16 cellular contexts compared by ENCODE assay signal in genomic region chr10:83959330-83959729, GRCh38.
"Had no signal": no experiment of that assay in that cellular context is flagged by ENCODE, and none has a peak within 500 bp of the region (broad histone marks: within the 10 kb centered on the region; RNA-seq: fewer than 3 reads in every experiment).

No MANE protein-coding gene starts in this region.

- DNase-seq: activated B cell treated with CpG ODN at 0.5 μM for 24 hours; activated CD4-positive, alpha-beta T cell treated with anti-CD3 and anti-CD28 coated beads, Interleukin-2, amount 10 ng/mL, durations not matched to agents 24 days and 14 days; activated naive CD4-positive, alpha-beta T cell treated with anti-CD3 and anti-CD28 coated beads, Interleukin-2, amount 50 U/mL, for 16 hours; adrenal gland; caudate nucleus; colonic mucosa; foreskin keratinocyte; heart left ventricle; islet precursor cell; left ventricle myocardium inferior; ovary; stimulated activated CD4-positive, alpha-beta T cell treated with anti-CD3 and anti-CD28 coated beads, Interleukin-4, amount 100 ng/mL, for 24 hours; stomach had no signal

- H3K27me3 ChIP-seq: adrenal gland, colonic mucosa, foreskin keratinocyte, ovary had no signal

- H3K4me1 Mint-ChIP-seq: activated B cell treated with CpG ODN at 0.5 μM for 24 hours; activated CD4-positive, alpha-beta T cell treated with anti-CD3 and anti-CD28 coated beads, Interleukin-2, amount 10 ng/mL, durations not matched to agents 24 days and 14 days; memory B cell had no signal

- H3K27ac Mint-ChIP-seq: activated B cell treated with CpG ODN at 0.5 μM for 24 hours; activated CD4-positive, alpha-beta T cell treated with anti-CD3 and anti-CD28 coated beads, Interleukin-2, amount 10 ng/mL, durations not matched to agents 24 days and 14 days had no signal

- ATAC-seq: foreskin keratinocyte, heart left ventricle had no signal

- H3K27me3 Mint-ChIP-seq: activated B cell treated with CpG ODN at 0.5 μM for 24 hours; activated CD4-positive, alpha-beta T cell treated with anti-CD3 and anti-CD28 coated beads, Interleukin-2, amount 10 ng/mL, durations not matched to agents 24 days and 14 days had no signal

- H3K4me3 ChIP-seq: adrenal gland, colonic mucosa, heart left ventricle, left ventricle myocardium inferior, ovary, stomach, thoracic aorta had no signal

- H3K36me3 ChIP-seq: adrenal gland, colonic mucosa, heart left ventricle, left ventricle myocardium inferior, ovary, stomach, thoracic aorta had no signal

- H3K36me3 Mint-ChIP-seq: memory B cell had no signal

- H3K4me1 ChIP-seq: adrenal gland, colonic mucosa, foreskin keratinocyte, heart left ventricle, left ventricle myocardium inferior, stomach had no signal

- H3K9me3 ChIP-seq: adrenal gland, colonic mucosa, heart left ventricle, left ventricle myocardium inferior, ovary, stomach, thoracic aorta had no signal

- H3K27ac ChIP-seq: adrenal gland, colonic mucosa, foreskin keratinocyte, heart left ventricle, left ventricle myocardium inferior, ovary, stomach, thoracic aorta had no signal

- H3K9me3 Mint-ChIP-seq: activated B cell treated with CpG ODN at 0.5 μM for 24 hours; activated CD4-positive, alpha-beta T cell treated with anti-CD3 and anti-CD28 coated beads, Interleukin-2, amount 10 ng/mL, durations not matched to agents 24 days and 14 days; memory B cell; neural crest cell had no signal

- H3K4me3 Mint-ChIP-seq: activated B cell treated with CpG ODN at 0.5 μM for 24 hours; activated CD4-positive, alpha-beta T cell treated with anti-CD3 and anti-CD28 coated beads, Interleukin-2, amount 10 ng/mL, durations not matched to agents 24 days and 14 days; memory B cell; neural crest cell had no signal
